ENCODE assay signal across 1 cellular context in the genomic region with DNA sequence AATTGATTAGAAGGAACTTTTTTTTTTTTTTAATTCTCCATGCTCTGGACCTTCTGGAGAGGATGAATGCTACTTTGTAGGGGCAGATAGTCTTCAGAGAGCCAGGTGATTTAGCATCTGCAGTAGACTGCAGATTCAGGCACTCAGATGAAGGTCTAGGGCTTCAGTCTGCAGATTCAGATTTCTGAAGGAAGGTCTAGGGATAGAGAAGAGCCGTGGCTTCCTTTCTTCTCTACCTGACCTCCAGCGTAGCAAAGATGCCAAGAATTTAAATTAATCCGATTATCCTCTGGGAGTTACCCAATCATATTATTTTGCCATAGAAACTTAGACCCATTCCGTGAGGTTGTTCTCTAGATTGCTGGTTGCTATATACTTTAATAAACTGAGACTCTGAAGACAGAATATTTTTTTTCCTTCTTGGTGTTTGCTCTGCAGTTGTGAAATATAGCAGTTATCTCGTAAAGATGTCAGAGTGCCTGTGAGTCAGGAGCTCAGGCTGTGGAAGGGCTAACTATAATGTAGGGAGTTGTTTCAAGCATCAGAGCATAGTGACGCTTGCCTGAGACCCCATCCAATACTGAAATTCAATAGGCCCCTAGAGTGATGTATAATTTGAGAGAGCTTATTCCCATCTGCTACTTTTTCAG.
TF ChIP-seq lines count a peak whose summit lies in the region.

No MANE protein-coding gene starts in this region.

TF ChIP-seq in IMR-90, 13 proteins besides CTCF, POLR2A, EP300 and RAD21:
- no peak for TF ChIP-seq NFE2L2 (IDR thresholded peaks at IDR 0.05; ENCODE audit: low read depth, low read length)
- TF ChIP-seq RFX5 (IDR thresholded peaks at IDR 0.05; ENCODE audit: low read depth, low read length): no peak
- TF ChIP-seq SMC3 (IDR thresholded peaks at IDR 0.05; ENCODE audit: low read depth, low read length): no peak
- no peak for TF ChIP-seq MAFK (IDR thresholded peaks at IDR 0.05; ENCODE audit: low read depth, low read length)
